Comparison of ENCODE assay signal across 17 cellular contexts in the genomic region with DNA sequence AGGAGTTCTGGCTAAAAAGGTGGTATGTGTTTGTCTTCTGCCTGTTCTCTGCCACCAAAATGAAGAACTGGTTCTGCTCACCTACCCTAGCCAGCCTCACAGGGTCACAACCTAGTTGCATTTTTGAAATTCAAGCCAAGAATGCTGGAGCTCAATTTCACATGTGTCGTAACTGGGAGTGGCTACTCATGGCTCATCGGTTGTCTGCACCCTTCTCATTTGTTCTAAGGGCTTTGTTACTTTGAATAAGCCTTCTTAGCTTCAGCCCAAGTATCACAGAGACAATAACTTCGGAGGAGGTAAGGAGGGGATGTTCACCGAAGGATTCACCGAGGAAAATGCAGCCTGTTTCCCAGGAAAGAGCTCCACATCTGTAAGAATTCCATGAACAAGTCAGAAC.
A peak's percentile ranks its signal among the peaks of the same experiment; 100 is the strongest.
DNase-seq lines count a peak whose midpoint lies in the region; ATAC-seq, FAIRE-seq and TF ChIP-seq lines count a peak whose summit lies in the region.
"Had no signal": no experiment of that assay in that cellular context is flagged by ENCODE, and none has a peak within 500 bp of the region (broad histone marks: within the 10 kb centered on the region; RNA-seq: fewer than 3 reads in every experiment).

No MANE protein-coding gene starts in this region.

- H3K4me3 ChIP-seq in bronchial epithelial cell (ENCODE audit: low read depth, low read length), result no peak overlapping the region
- H3K4me3 ChIP-seq: left ventricle myocardium inferior, transverse colon had no signal

- ATAC-seq in GM19397 (IDR thresholded peaks at IDR 0.05; ENCODE audit: unreplicated experiment), result no peak
- no peak for ATAC-seq in left lobe of liver

- H3K36me3 ChIP-seq in bronchial epithelial cell (ENCODE audit: control insufficient read depth, insufficient read depth, low read length), result no peaks in the 10 kb centered on the region
- H3K36me3 ChIP-seq: left ventricle myocardium inferior, transverse colon had no signal

- DNase-seq in SKM-1 treated with dmso at 0.1 percent for 144 hours (lab: John Stamatoyannopoulos, UW; ENCODE audit: unreplicated experiment) (peak; percentile 18), SKM-1 (lab: John Stamatoyannopoulos, UW; ENCODE audit: unreplicated experiment) (no peak), bronchial epithelial cell (ENCODE audit: low read depth) (peak; percentile 80), islet precursor cell (peak; percentile 65), D341Med (ENCODE audit: low spot score) (no peak), activated gamma-delta T cell (lab: John Stamatoyannopoulos, UW) (no peak), left lobe of liver (ENCODE audit: low spot score) (no peak)
- DNase-seq: activated CD4-positive, alpha-beta T cell treated with anti-CD3 and anti-CD28 coated beads, Interleukin-2, amount 10 ng/mL, durations not matched to agents 24 days and 14 days; activated naive CD4-positive, alpha-beta T cell treated with anti-CD3 and anti-CD28 coated beads, Interleukin-2, amount 50 U/mL, for 16 hours; CD8-positive, alpha-beta memory T cell; left ventricle myocardium inferior; NCI-H1417 treated with DMSO at 0.1 percent for 48 hours; NCI-H226; SHP77; stimulated activated naive CD4-positive, alpha-beta T cell; transverse colon had no signal

- TF ChIP-seq CTCF in bronchial epithelial cell (IDR thresholded peaks at IDR 0.05; ENCODE audit: insufficient read depth, low read length, severe bottlenecking), result no peak

- no peaks in the 10 kb centered on the region for H3K27me3 ChIP-seq in bronchial epithelial cell (ENCODE audit: control insufficient read depth, insufficient read depth, low read length)
- H3K27me3 ChIP-seq: transverse colon had no signal

- no peak for FAIRE-seq in bronchial epithelial cell (lab: Jason Lieb, UNC)

Comparison
In these comparisons a context has a peak if more than half of its experiments do, and no peak if none do; other contexts are left out.
1. DNase-seq: peak in SKM-1 treated with dmso at 0.1 percent for 144 hours (single experiment), bronchial epithelial cell (single experiment) and islet precursor cell (single experiment); none in SKM-1 (single experiment), D341Med (single experiment), activated gamma-delta T cell (single experiment) and left lobe of liver (single experiment).